Comparison of ENCODE assay signal across 8 cellular contexts in genomic region chr4:15906024-15906443, GRCh38. TPM values are rescaled to one million over a fixed set of nuclear protein-coding genes. Genes with fewer than 3 reads are reported as not detected.
DNase-seq lines count a peak whose midpoint lies in the region; ATAC-seq and TF ChIP-seq lines count a peak whose summit lies in the region.
"Had no signal": no experiment of that assay in that cellular context is flagged by ENCODE, and none has a peak within 500 bp of the region (broad histone marks: within the 10 kb centered on the region; RNA-seq: fewer than 3 reads in every experiment).

No MANE protein-coding gene starts in this region.

- no peak overlapping the region for H3K27ac ChIP-seq in HEK293 (ENCODE audit: extremely low read depth, low read depth, low read length)
- H3K27ac ChIP-seq in right cardiac atrium (ENCODE audit: low read length) = no peak overlapping the region

- H3K9me3 ChIP-seq in HEK293 (ENCODE audit: control insufficient read depth, insufficient read depth, low read depth, low read length) (no peaks in the 10 kb centered on the region), right cardiac atrium (ENCODE audit: control insufficient read depth, low read length) (no peaks in the 10 kb centered on the region)

- CTCF ChIA-PET in HEK293 (lab: Yijun Ruan, JAX) = interaction anchor here (1.1 to 1.8 kb wide), 2 partner anchors 23 to 50 kb away, joined by 4 to 7 read pairs; no protein-coding TSS in a partner anchor

- WGBS in right cardiac atrium = 67% methylated on average over 25 of the region's 25 CpGs

- intact Hi-C loops in right cardiac atrium (cut with DNase I) = no loop called here

- peak; percentile 81 for DNase-seq in NCI-H774 (lab: John Stamatoyannopoulos, UW)
- peak in 1 of 3 donors; percentile 55 for DNase-seq in right cardiac atrium
- DNase-seq in stimulated activated CD4-positive, alpha-beta T cell treated with anti-CD3 and anti-CD28 coated beads, Interleukin-2, amount 100 ng/mL, for 24 hours = peak; percentile 18 to 22
- no peak for DNase-seq in cerebellar nuclear complex (lab: John Stamatoyannopoulos, UW)
- no peak for DNase-seq in COR-L47 (lab: John Stamatoyannopoulos, UW)
- no peak for DNase-seq in activated CD4-positive, alpha-beta T cell treated with anti-CD3 and anti-CD28 coated beads for 1 hour

- POLR2A ChIA-PET in HEK293 (lab: Yijun Ruan, JAX) = interaction anchor here (0.8 kb wide), 1 partner anchor 13 kb away, joined by 3 read pairs; no protein-coding TSS in a partner anchor

- no peak for TF ChIP-seq CTCF in HEK293 (tag by site-specific recombination; IDR thresholded peaks at IDR 0.05)

- no peaks in the 10 kb centered on the region for H3K4me1 ChIP-seq in HEK293 (ENCODE audit: control insufficient read depth, insufficient read depth, low read length)
- no peaks in the 10 kb centered on the region for H3K4me1 ChIP-seq in right cardiac atrium (ENCODE audit: control insufficient read depth, insufficient read depth, low read length)

- no peaks in the 10 kb centered on the region for H3K27me3 ChIP-seq in right cardiac atrium (ENCODE audit: control insufficient read depth, insufficient read depth)

- no peaks in the 10 kb centered on the region for H3K36me3 ChIP-seq in HEK293 (ENCODE audit: control insufficient read depth in 2 of 2, insufficient read depth in 1 of 2, low read length in 2 of 2)

- peak; percentile 47 to 55 for ATAC-seq in right cardiac atrium

- no peak overlapping the region for H3K4me3 ChIP-seq in HEK293 (ENCODE audit: low read depth, low read length)
- H3K4me3 ChIP-seq in right cardiac atrium (ENCODE audit: low read length) = no peak overlapping the region

TF ChIP-seq in HEK293, 187 proteins besides CTCF, POLR2A, EP300 and RAD21:
- TF ChIP-seq KLF1 (tag by site-specific recombination; IDR thresholded peaks at IDR 0.05) = peak; percentile 37; the same call in 1 of the 2 replicates
- no peak for TF ChIP-seq ZBTB26 (tag by site-specific recombination; optimal IDR thresholded peaks at IDR 0.05)

RNA-seq across cellular contexts. Expression of gene FGFBP1, which starts 32.5 kb away (rescaled TPM):
- total RNA-seq in right cardiac atrium = under 1 TPM in 1 of 4 donors, not detected in 3; 0.25 TPM
- polyA plus RNA-seq in right cardiac atrium = not detected
- total RNA-seq: fibroblast of villous mesenchyme had no signal

RNA-seq across cellular contexts. Expression of gene FGFBP2, which starts 56.9 kb away (rescaled TPM):
- total RNA-seq in right cardiac atrium = 10 to 100 TPM in 1 of 4 donors, 1 to 10 TPM in 3; 4.0 to 18.1 (median 5.2) TPM
- polyA plus RNA-seq in right cardiac atrium = 20.7 TPM
- total RNA-seq: fibroblast of villous mesenchyme had no signal

Comparison
In these comparisons a context has a peak if more than half of its experiments do, and no peak if none do; other contexts are left out.
1. DNase-seq: peak in NCI-H774 (single experiment) and stimulated activated CD4-positive, alpha-beta T cell treated with anti-CD3 and anti-CD28 coated beads, Interleukin-2, amount 100 ng/mL, for 24 hours (2 of 2); none in cerebellar nuclear complex (0 of 2), COR-L47 (single experiment) and activated CD4-positive, alpha-beta T cell treated with anti-CD3 and anti-CD28 coated beads for 1 hour (single experiment).